1 cellular context compared by ENCODE assay signal in the genomic region with DNA sequence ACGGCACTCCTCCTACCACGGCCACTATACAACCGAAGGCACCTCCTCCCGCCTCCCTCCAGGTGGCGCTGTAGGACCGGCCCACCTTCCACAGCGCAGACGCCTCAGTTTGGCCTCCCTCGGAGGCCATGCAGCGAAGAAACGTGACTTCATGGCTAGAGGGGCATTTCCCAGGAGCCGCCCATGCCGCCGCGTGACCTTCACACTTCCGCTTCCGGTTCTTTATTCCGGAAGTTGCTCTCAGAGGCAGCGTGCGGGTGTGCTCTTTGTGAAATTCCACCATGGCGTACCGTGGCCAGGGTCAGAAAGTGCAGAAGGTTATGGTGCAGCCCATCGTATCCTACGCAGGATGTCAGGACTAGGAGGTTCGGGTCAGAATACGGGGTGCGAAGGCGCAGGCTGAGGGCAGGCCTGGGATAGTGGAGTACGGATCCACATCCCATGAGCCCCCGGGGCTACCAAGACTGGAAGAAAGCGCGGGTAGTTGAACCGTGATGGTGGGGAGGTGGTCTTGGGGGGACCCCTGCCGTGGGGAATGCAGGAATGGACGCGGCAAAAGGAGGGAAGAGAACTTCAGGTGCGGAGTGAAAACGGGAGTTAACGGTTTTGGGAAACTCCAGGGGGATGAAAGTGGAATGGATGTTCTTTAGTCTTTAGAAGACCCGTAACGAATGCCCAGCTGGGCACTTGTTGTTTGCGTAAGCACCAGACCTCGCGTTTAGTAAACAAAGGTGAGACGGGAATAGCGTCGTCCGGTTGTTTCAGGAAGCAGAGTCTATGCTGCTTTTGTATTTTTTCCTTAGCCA.
A peak's percentile ranks its signal among the peaks of the same experiment; 100 is the strongest.
TF ChIP-seq lines count a peak whose summit lies in the region.

A gene (plus strand): TSS at position 221 of the 806 bp plus-strand sequence. CDS start 61 bp downstream, at position 282.

TF ChIP-seq in K562, 482 proteins besides CTCF, POLR2A, EP300 and RAD21 (continued from another document and continues in another):
- TF ChIP-seq, protein P1, sequence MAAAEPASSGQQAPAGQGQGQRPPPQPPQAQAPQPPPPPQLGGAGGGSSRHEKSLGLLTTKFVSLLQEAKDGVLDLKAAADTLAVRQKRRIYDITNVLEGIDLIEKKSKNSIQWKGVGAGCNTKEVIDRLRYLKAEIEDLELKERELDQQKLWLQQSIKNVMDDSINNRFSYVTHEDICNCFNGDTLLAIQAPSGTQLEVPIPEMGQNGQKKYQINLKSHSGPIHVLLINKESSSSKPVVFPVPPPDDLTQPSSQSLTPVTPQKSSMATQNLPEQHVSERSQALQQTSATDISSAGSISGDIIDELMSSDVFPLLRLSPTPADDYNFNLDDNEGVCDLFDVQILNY (CRISPR knock-in tag; IDR thresholded peaks at IDR 0.05), result 0 out of 2 replicates have a peak, but pooled peaks have one; percentile 27
- TF ChIP-seq TEAD1 (CRISPR knock-in tag; IDR thresholded peaks at IDR 0.05) (peak; percentile 53 to 96; a peak in 3 of 4 replicates), MTA1 (IDR thresholded peaks at IDR 0.05; ENCODE audit: borderline replicate concordance) (no peak; the same call in 1 of the 2 replicates), KDM1A (IDR thresholded peaks at IDR 0.05) (no peak; a peak in 1 of 4 replicates), JUN (IDR thresholded peaks at IDR 0.05; ENCODE audit: borderline replicate concordance, low read depth, low read length) (peak; percentile 84), JUN (CRISPR knock-in tag; IDR thresholded peaks at IDR 0.05; ENCODE audit: borderline replicate concordance) (peak; percentile 25; the same call in 1 of the 2 replicates), ZBTB17 (CRISPR knock-in tag; IDR thresholded peaks at IDR 0.05) (peak; percentile 51; the same call in 1 of the 2 replicates), MCM3 (IDR thresholded peaks at IDR 0.05) (no peak), SMAD4 (CRISPR knock-in tag; conservative IDR thresholded peaks at IDR 0.05) (peak; percentile 86), ZNF174 (CRISPR knock-in tag; IDR thresholded peaks at IDR 0.05) (no peak), ZNF57 (CRISPR knock-in tag; IDR thresholded peaks at IDR 0.05) (peak; percentile 86; the same call in 1 of the 2 replicates), SIX5 (IDR thresholded peaks at IDR 0.05; ENCODE audit: borderline replicate concordance in 1 of 2, insufficient read depth in 1 of 2, low read depth in 1 of 2, low read length in 2 of 2) (peak in 1 of 2 experiments; percentile 50; a peak in 1 of 4 replicates), TAL1 (IDR thresholded peaks at IDR 0.05) (no peak), E2F3 (CRISPR knock-in tag; IDR thresholded peaks at IDR 0.05) (peak; percentile 95), ZNF696 (CRISPR knock-in tag; conservative IDR thresholded peaks at IDR 0.05) (no peak), MIER1 (IDR thresholded peaks at IDR 0.05; ENCODE audit: low read depth) (peak; percentile 60; the same call in 1 of the 2 replicates), ZNF143 (CRISPR knock-in tag; IDR thresholded peaks at IDR 0.05) (peak; percentile 76), LARP7 (IDR thresholded peaks at IDR 0.05) (peak; percentile 12; the same call in 1 of the 2 replicates), ZNF146 (CRISPR knock-in tag; IDR thresholded peaks at IDR 0.05; ENCODE audit: unreplicated experiment) (no peak), CEBPG (CRISPR knock-in tag; IDR thresholded peaks at IDR 0.05) (no peak), CEBPG (tag; conservative IDR thresholded peaks at IDR 0.05 in 1 of 2, IDR thresholded peaks at IDR 0.05 in 1 of 2) (no peak; a peak in 1 of 4 replicates), ARNT (IDR thresholded peaks at IDR 0.05) (peak; percentile 94 to 95), ZKSCAN3 (CRISPR knock-in tag; IDR thresholded peaks at IDR 0.05) (no peak), BHLHE40 (IDR thresholded peaks at IDR 0.05; ENCODE audit: low read length) (peak; percentile 100), ADNP (tag; IDR thresholded peaks at IDR 0.05) (no peak), ZNF3 (CRISPR knock-in tag; IDR thresholded peaks at IDR 0.05) (no peak), PRPF4 (IDR thresholded peaks at IDR 0.05; ENCODE audit: insufficient read depth, low read depth, low read length, poor library complexity, severe bottlenecking) (no peak)
- TF ChIP-seq, protein P2, sequence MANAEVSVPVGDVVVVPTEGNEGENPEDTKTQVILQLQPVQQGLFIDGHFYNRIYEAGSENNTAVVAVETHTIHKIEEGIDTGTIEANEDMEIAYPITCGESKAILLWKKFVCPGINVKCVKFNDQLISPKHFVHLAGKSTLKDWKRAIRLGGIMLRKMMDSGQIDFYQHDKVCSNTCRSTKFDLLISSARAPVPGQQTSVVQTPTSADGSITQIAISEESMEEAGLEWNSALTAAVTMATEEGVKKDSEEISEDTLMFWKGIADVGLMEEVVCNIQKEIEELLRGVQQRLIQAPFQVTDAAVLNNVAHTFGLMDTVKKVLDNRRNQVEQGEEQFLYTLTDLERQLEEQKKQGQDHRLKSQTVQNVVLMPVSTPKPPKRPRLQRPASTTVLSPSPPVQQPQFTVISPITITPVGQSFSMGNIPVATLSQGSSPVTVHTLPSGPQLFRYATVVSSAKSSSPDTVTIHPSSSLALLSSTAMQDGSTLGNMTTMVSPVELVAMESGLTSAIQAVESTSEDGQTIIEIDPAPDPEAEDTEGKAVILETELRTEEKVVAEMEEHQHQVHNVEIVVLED (CRISPR knock-in tag; IDR thresholded peaks at IDR 0.05), result peak; percentile 79
- TF ChIP-seq, protein P3, sequence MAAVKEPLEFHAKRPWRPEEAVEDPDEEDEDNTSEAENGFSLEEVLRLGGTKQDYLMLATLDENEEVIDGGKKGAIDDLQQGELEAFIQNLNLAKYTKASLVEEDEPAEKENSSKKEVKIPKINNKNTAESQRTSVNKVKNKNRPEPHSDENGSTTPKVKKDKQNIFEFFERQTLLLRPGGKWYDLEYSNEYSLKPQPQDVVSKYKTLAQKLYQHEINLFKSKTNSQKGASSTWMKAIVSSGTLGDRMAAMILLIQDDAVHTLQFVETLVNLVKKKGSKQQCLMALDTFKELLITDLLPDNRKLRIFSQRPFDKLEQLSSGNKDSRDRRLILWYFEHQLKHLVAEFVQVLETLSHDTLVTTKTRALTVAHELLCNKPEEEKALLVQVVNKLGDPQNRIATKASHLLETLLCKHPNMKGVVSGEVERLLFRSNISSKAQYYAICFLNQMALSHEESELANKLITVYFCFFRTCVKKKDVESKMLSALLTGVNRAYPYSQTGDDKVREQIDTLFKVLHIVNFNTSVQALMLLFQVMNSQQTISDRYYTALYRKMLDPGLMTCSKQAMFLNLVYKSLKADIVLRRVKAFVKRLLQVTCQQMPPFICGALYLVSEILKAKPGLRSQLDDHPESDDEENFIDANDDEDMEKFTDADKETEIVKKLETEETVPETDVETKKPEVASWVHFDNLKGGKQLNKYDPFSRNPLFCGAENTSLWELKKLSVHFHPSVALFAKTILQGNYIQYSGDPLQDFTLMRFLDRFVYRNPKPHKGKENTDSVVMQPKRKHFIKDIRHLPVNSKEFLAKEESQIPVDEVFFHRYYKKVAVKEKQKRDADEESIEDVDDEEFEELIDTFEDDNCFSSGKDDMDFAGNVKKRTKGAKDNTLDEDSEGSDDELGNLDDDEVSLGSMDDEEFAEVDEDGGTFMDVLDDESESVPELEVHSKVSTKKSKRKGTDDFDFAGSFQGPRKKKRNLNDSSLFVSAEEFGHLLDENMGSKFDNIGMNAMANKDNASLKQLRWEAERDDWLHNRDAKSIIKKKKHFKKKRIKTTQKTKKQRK (IDR thresholded peaks at IDR 0.05; ENCODE audit: borderline replicate concordance, low read depth, low read length), result no peak
- TF ChIP-seq, protein P4, sequence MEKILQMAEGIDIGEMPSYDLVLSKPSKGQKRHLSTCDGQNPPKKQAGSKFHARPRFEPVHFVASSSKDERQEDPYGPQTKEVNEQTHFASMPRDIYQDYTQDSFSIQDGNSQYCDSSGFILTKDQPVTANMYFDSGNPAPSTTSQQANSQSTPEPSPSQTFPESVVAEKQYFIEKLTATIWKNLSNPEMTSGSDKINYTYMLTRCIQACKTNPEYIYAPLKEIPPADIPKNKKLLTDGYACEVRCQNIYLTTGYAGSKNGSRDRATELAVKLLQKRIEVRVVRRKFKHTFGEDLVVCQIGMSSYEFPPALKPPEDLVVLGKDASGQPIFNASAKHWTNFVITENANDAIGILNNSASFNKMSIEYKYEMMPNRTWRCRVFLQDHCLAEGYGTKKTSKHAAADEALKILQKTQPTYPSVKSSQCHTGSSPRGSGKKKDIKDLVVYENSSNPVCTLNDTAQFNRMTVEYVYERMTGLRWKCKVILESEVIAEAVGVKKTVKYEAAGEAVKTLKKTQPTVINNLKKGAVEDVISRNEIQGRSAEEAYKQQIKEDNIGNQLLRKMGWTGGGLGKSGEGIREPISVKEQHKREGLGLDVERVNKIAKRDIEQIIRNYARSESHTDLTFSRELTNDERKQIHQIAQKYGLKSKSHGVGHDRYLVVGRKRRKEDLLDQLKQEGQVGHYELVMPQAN (IDR thresholded peaks at IDR 0.05; ENCODE audit: borderline replicate concordance), result peak; percentile 100
- TF ChIP-seq, protein P5, sequence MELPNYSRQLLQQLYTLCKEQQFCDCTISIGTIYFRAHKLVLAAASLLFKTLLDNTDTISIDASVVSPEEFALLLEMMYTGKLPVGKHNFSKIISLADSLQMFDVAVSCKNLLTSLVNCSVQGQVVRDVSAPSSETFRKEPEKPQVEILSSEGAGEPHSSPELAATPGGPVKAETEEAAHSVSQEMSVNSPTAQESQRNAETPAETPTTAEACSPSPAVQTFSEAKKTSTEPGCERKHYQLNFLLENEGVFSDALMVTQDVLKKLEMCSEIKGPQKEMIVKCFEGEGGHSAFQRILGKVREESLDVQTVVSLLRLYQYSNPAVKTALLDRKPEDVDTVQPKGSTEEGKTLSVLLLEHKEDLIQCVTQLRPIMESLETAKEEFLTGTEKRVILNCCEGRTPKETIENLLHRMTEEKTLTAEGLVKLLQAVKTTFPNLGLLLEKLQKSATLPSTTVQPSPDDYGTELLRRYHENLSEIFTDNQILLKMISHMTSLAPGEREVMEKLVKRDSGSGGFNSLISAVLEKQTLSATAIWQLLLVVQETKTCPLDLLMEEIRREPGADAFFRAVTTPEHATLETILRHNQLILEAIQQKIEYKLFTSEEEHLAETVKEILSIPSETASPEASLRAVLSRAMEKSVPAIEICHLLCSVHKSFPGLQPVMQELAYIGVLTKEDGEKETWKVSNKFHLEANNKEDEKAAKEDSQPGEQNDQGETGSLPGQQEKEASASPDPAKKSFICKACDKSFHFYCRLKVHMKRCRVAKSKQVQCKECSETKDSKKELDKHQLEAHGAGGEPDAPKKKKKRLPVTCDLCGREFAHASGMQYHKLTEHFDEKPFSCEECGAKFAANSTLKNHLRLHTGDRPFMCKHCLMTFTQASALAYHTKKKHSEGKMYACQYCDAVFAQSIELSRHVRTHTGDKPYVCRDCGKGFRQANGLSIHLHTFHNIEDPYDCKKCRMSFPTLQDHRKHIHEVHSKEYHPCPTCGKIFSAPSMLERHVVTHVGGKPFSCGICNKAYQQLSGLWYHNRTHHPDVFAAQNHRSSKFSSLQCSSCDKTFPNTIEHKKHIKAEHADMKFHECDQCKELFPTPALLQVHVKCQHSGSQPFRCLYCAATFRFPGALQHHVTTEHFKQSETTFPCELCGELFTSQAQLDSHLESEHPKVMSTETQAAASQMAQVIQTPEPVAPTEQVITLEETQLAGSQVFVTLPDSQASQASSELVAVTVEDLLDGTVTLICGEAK (IDR thresholded peaks at IDR 0.05), result peak; percentile 100
- TF ChIP-seq, protein P5 (CRISPR knock-in tag; IDR thresholded peaks at IDR 0.05), result no peak
